Comparison of ENCODE assay signal across 23 cellular contexts in the genomic region with DNA sequence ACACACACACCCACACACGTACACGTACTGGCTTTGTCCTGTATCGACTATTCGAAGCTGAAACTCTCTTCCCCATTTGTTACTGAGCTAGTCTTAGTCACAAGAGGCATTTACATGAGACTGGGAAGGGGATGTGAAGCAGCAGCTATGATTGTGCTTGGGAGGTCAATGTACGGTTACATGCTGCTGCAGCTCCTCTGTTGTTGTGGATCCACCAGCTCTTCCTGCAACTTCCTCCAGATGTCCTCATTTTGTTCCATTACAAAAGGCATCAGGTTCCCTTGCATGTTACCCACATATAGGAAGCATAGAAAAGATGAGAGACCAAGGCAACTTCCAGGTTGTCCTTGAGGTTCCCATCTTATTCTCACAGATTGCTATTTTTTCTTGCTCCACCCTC.
DNase-seq lines count a peak whose midpoint lies in the region; ATAC-seq and TF ChIP-seq lines count a peak whose summit lies in the region.
"Had no signal": no experiment of that assay in that cellular context is flagged by ENCODE, and none has a peak within 500 bp of the region (broad histone marks: within the 10 kb centered on the region; RNA-seq: fewer than 3 reads in every experiment).

No MANE protein-coding gene starts in this region.

- peak; percentile 21 to 51 for TF ChIP-seq RAD21 in liver (IDR thresholded peaks at IDR 0.05)

- H3K4me1 ChIP-seq in GM23338 (ENCODE audit: insufficient read depth): peaks cover 20% of the 10 kb centered on the region
- H3K4me1 ChIP-seq in liver (ENCODE audit: control insufficient read depth in 4 of 4, insufficient read depth in 4 of 4, low read length in 3 of 4): no peaks in the 10 kb centered on the region
- H3K4me1 ChIP-seq in SJCRH30: no peaks in the 10 kb centered on the region
- H3K4me1 ChIP-seq: heart left ventricle, transverse colon had no signal

- no peak overlapping the region for H3K4me3 Mint-ChIP-seq in GM23338
- no peak overlapping the region for H3K4me3 Mint-ChIP-seq in chondrocyte (ENCODE audit: unreplicated experiment)
- H3K4me3 Mint-ChIP-seq: activated CD4-positive, alpha-beta T cell treated with anti-CD3 and anti-CD28 coated beads, Interleukin-2, amount 10 ng/mL, durations not matched to agents 24 days and 14 days; activated naive CD8-positive, alpha-beta T cell treated with anti-CD3 and anti-CD28 coated beads, Interleukin-2, amount 10 ng/mL, durations not matched to agents 7 days and 5 days; activated T-cell treated with anti-CD3 and anti-CD28 coated beads, Interleukin-2, amount 50 U/mL, for 24 hours; nephron; T-helper 2 cell treated with Interferon-gamma antibody and Interleukin-4, amounts not matched to agents 5 μg/mL and 100 μg/mL, for 36 hours had no signal

- ATAC-seq in GM23338: peak; percentile 94
- ATAC-seq: GM12878, heart left ventricle, right cardiac atrium had no signal

- H3K79me2 ChIP-seq in GM23338 (replicated peaks; ENCODE audit: insufficient read depth): no peaks in the 10 kb centered on the region

- H3K36me3 Mint-ChIP-seq in GM23338 (ENCODE audit: low read depth) (peaks cover 25% of the 10 kb centered on the region), chondrocyte (ENCODE audit: low read depth) (no peaks in the 10 kb centered on the region)
- H3K36me3 Mint-ChIP-seq: activated naive CD8-positive, alpha-beta T cell treated with anti-CD3 and anti-CD28 coated beads, Interleukin-2, amount 10 ng/mL, durations not matched to agents 7 days and 5 days had no signal

- no peak overlapping the region for H2AFZ ChIP-seq in GM23338
- H2AFZ ChIP-seq: PC-9 had no signal

- DNase-seq in GM23338 (ENCODE audit: low spot score) (peak; percentile 74), NB4 (ENCODE audit: low read depth) (peak; percentile 4), chondrocyte (ENCODE audit: low spot score) (no peak), SJCRH30 (no peak), cortex of kidney (lab: John Stamatoyannopoulos, UW) (no peak), NCI-H526 treated with DMSO at 0.1 percent for 48 hours (lab: John Stamatoyannopoulos, UW) (no peak), GF-D8 (lab: John Stamatoyannopoulos, UW) (no peak)
- DNase-seq: activated CD4-positive, alpha-beta T cell treated with anti-CD3 and anti-CD28 coated beads, Interleukin-2, amount 10 ng/mL, durations not matched to agents 24 days and 14 days; activated naive CD8-positive, alpha-beta T cell treated with anti-CD3 and anti-CD28 coated beads, Interleukin-2, amount 10 ng/mL, durations not matched to agents 7 days and 5 days; activated T-cell treated with anti-CD3 and anti-CD28 coated beads, Interleukin-2, amount 50 U/mL, for 24 hours; cerebellar nuclear complex; DND-41; heart left ventricle; MM.1S; PC-9; right cardiac atrium; stimulated activated CD4-positive, alpha-beta T cell treated with anti-CD3 and anti-CD28 coated beads, Interleukin-4, amount 100 ng/mL, for 1 hour; transverse colon had no signal

- TF ChIP-seq POLR2A in NB4 (IDR thresholded peaks at IDR 0.05; ENCODE audit: extremely low read depth, insufficient read length): no peak

- H3K9me2 ChIP-seq in GM23338 (ENCODE audit: insufficient read depth): 0 out of 2 replicates have a peak, but pooled peaks cover 7% of the 10 kb centered on the region

- H3F3A ChIP-seq in GM23338 (replicated peaks; ENCODE audit: low read depth): no peaks in the 10 kb centered on the region

- TF ChIP-seq CTCF in GM23338 (conservative IDR thresholded peaks at IDR 0.05; ENCODE audit: low read depth in 2 of 2) (peak in 1 of 2 experiments; percentile 42; a peak in 2 of 4 replicates), NB4 (IDR thresholded peaks at IDR 0.05; ENCODE audit: low read depth, low read length) (no peak), chondrocyte (IDR thresholded peaks at IDR 0.05) (peak; percentile 35), liver (IDR thresholded peaks at IDR 0.05; ENCODE audit: low read depth, low read length, missing input control) (peak; percentile 6)

- H3K9me3 ChIP-seq in liver (ENCODE audit: control insufficient read depth in 4 of 4, low read length in 3 of 4): no peaks in the 10 kb centered on the region
- no peaks in the 10 kb centered on the region for H3K9me3 ChIP-seq in SJCRH30 (replicated peaks)
- H3K9me3 ChIP-seq: transverse colon had no signal

- H3K9me3 Mint-ChIP-seq in GM23338: peaks cover 9% of the 10 kb centered on the region
- peaks cover 10% of the 10 kb centered on the region for H3K9me3 Mint-ChIP-seq in chondrocyte (ENCODE audit: low read depth)

- H3K9ac ChIP-seq in liver (ENCODE audit: low read depth in 1 of 2, low read length in 2 of 2): no peak overlapping the region
- H3K9ac ChIP-seq: BLaER1 treated with 17β-estradiol and CSF1 and Interleukin-3, amounts not matched to agents 10 nM and 100 nM had no signal

- no peaks in the 10 kb centered on the region for H3K27me3 ChIP-seq in GM23338 (ENCODE audit: insufficient read depth)
- no peaks in the 10 kb centered on the region for H3K27me3 ChIP-seq in liver (ENCODE audit: control insufficient read depth in 4 of 4, insufficient read depth in 4 of 4, low read length in 3 of 4)
- no peaks in the 10 kb centered on the region for H3K27me3 ChIP-seq in SJCRH30
- H3K27me3 ChIP-seq: BLaER1 treated with 17β-estradiol and CSF1 and Interleukin-3, amounts not matched to agents 10 nM and 100 nM; heart left ventricle; transverse colon had no signal

- H4K20me1 ChIP-seq in GM23338 (replicated peaks; ENCODE audit: insufficient read depth): no peaks in the 10 kb centered on the region
- H4K20me1 ChIP-seq: BLaER1 treated with 17β-estradiol and CSF1 and Interleukin-3, amounts not matched to agents 10 nM and 100 nM had no signal

- H3K27ac ChIP-seq in GM23338 (ENCODE audit: low read depth): peak overlapping the region; percentile 28
- no peak overlapping the region for H3K27ac ChIP-seq in liver (ENCODE audit: low read depth in 1 of 2, low read length in 2 of 2)
- no peak overlapping the region for H3K27ac ChIP-seq in SJCRH30
- H3K27ac ChIP-seq: BLaER1 treated with 17β-estradiol and CSF1 and Interleukin-3, amounts not matched to agents 10 nM and 100 nM; heart left ventricle; PC-9; transverse colon had no signal

- H3K36me3 ChIP-seq in GM23338 (ENCODE audit: insufficient read depth): no peaks in the 10 kb centered on the region
- no peaks in the 10 kb centered on the region for H3K36me3 ChIP-seq in liver (ENCODE audit: control insufficient read depth in 4 of 4, insufficient read depth in 3 of 4, low read depth in 1 of 4, low read length in 3 of 4)
- H3K36me3 ChIP-seq in SJCRH30: no peaks in the 10 kb centered on the region
- H3K36me3 ChIP-seq: BLaER1 treated with 17β-estradiol and CSF1 and Interleukin-3, amounts not matched to agents 10 nM and 100 nM; heart left ventricle; transverse colon had no signal

- H3K27ac Mint-ChIP-seq in GM23338 (peak overlapping the region; percentile 78), chondrocyte (ENCODE audit: unreplicated experiment) (no peak overlapping the region)
- H3K27ac Mint-ChIP-seq: activated CD4-positive, alpha-beta T cell treated with anti-CD3 and anti-CD28 coated beads, Interleukin-2, amount 10 ng/mL, durations not matched to agents 24 days and 14 days; activated naive CD8-positive, alpha-beta T cell treated with anti-CD3 and anti-CD28 coated beads, Interleukin-2, amount 10 ng/mL, durations not matched to agents 7 days and 5 days; activated T-cell treated with anti-CD3 and anti-CD28 coated beads, Interleukin-2, amount 50 U/mL, for 24 hours; nephron; T-helper 2 cell treated with Interferon-gamma antibody and Interleukin-4, amounts not matched to agents 5 μg/mL and 100 μg/mL, for 36 hours had no signal

- H3K4me1 Mint-ChIP-seq in GM23338: peaks cover 27% of the 10 kb centered on the region
- no peaks in the 10 kb centered on the region for H3K4me1 Mint-ChIP-seq in chondrocyte (ENCODE audit: low read depth)
- H3K4me1 Mint-ChIP-seq: activated CD4-positive, alpha-beta T cell treated with anti-CD3 and anti-CD28 coated beads, Interleukin-2, amount 10 ng/mL, durations not matched to agents 24 days and 14 days; activated naive CD8-positive, alpha-beta T cell treated with anti-CD3 and anti-CD28 coated beads, Interleukin-2, amount 10 ng/mL, durations not matched to agents 7 days and 5 days had no signal

- H3K27me3 Mint-ChIP-seq in GM23338 (ENCODE audit: insufficient read depth, low read depth, poor library complexity): no peaks in the 10 kb centered on the region
- peaks cover 14% of the 10 kb centered on the region for H3K27me3 Mint-ChIP-seq in chondrocyte (ENCODE audit: low read depth)
- H3K27me3 Mint-ChIP-seq: activated CD4-positive, alpha-beta T cell treated with anti-CD3 and anti-CD28 coated beads, Interleukin-2, amount 10 ng/mL, durations not matched to agents 24 days and 14 days; activated naive CD8-positive, alpha-beta T cell treated with anti-CD3 and anti-CD28 coated beads, Interleukin-2, amount 10 ng/mL, durations not matched to agents 7 days and 5 days; activated T-cell treated with anti-CD3 and anti-CD28 coated beads, Interleukin-2, amount 50 U/mL, for 24 hours had no signal

- 78% methylated on average over 5 of the region's 5 CpGs for WGBS in liver

- H3K4me3 ChIP-seq in GM23338: no peak overlapping the region
- H3K4me3 ChIP-seq in NB4 (ENCODE audit: low read depth, low read length): no peak overlapping the region
- no peak overlapping the region for H3K4me3 ChIP-seq in liver (ENCODE audit: low read depth in 1 of 3, low read length in 3 of 3)
- H3K4me3 ChIP-seq in SJCRH30: no peak overlapping the region
- H3K4me3 ChIP-seq: BLaER1 treated with 17β-estradiol and CSF1 and Interleukin-3, amounts not matched to agents 10 nM and 100 nM; GM12878; heart left ventricle; PC-9; transverse colon had no signal

- H3K4me2 ChIP-seq in GM23338: 0 out of 2 replicates have a peak overlapping the region, but pooled peaks have one; percentile 26
- H3K4me2 ChIP-seq: PC-9 had no signal

TF ChIP-seq in GM23338, 12 proteins besides CTCF, POLR2A, EP300 and RAD21 (continues in another document):
- TF ChIP-seq ZNF114 (CRISPR knock-in tag; IDR thresholded peaks at IDR 0.05): no peak

TF ChIP-seq in liver, 16 proteins besides CTCF, POLR2A, EP300 and RAD21:
- TF ChIP-seq RXRA (IDR thresholded peaks at IDR 0.05): peak in 1 of 2 donors; percentile 7
- TF ChIP-seq FOXA1 (IDR thresholded peaks at IDR 0.05): no peak

Comparison
In these comparisons a context has a peak if more than half of its experiments do, and no peak if none do; other contexts are left out.
1. DNase-seq: peak in GM23338 (single experiment) and NB4 (single experiment); none in chondrocyte (single experiment), SJCRH30 (0 of 2), cortex of kidney (single experiment), NCI-H526 treated with DMSO at 0.1 percent for 48 hours (single experiment) and GF-D8 (single experiment).